Comparison of ENCODE assay signal across 2 cellular contexts in the genomic region with DNA sequence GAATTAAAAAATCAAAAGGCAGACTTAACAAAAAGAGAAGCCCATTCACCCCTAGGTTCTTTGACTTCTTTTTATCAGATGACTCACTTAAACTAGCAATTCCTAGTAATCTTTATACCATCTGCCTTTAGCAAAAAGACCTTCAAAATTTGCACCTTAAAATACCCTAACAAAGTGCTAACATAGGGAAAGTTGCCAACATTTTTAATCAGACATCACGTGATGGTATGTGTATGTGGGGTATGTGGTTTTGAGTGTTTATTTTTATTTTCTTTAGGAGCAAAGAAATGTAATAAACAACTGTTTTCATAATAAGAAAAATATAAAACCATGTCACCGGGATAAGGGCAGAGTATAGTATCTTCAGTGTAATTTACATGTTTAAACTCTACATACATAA. TPM values are rescaled to one million over a fixed set of nuclear protein-coding genes. Genes with fewer than 3 reads are reported as not detected.
"Had no signal": no experiment of that assay in that cellular context is flagged by ENCODE, and none has a peak within 500 bp of the region (broad histone marks: within the 10 kb centered on the region; RNA-seq: fewer than 3 reads in every experiment).

No MANE protein-coding gene starts in this region.

RNA-seq across cellular contexts. Expression of gene ANKRD18B, which starts 30.2 kb away (rescaled TPM):
- total RNA-seq: activated B cell treated with CpG ODN at 0.5 μM for 24 hours, ascending aorta had no signal
